18 cellular contexts compared by ENCODE assay signal in genomic region chr1:150020711-150021110, GRCh38.
"Had no signal": no experiment of that assay in that cellular context is flagged by ENCODE, and none has a peak within 500 bp of the region (broad histone marks: within the 10 kb centered on the region; RNA-seq: fewer than 3 reads in every experiment).

No MANE protein-coding gene starts in this region.

- H3K4me3 ChIP-seq: gastrocnemius medialis, heart right ventricle, prostate gland, suprapubic skin had no signal

- H3K36me3 ChIP-seq: gastrocnemius medialis, heart right ventricle, prostate gland, suprapubic skin had no signal

- H3K27ac ChIP-seq: heart right ventricle, prostate gland, suprapubic skin, VCaP had no signal

- H3K27ac Mint-ChIP-seq: activated CD4-positive, alpha-beta memory T cell treated with anti-CD3 and anti-CD28 coated beads, Interleukin-2, amount 10 ng/mL, durations not matched to agents 7 days and 5 days; activated T-cell treated with anti-CD3 and anti-CD28 coated beads, Interleukin-2, amount 50 U/mL, for 72 hours had no signal

- H3K4me3 Mint-ChIP-seq: activated CD4-positive, alpha-beta memory T cell treated with anti-CD3 and anti-CD28 coated beads, Interleukin-2, amount 10 ng/mL, durations not matched to agents 7 days and 5 days; activated naive CD8-positive, alpha-beta T cell treated with anti-CD3 and anti-CD28 coated beads for 36 hours; activated T-cell treated with anti-CD3 and anti-CD28 coated beads, Interleukin-2, amount 50 U/mL, for 72 hours; naive B cell had no signal

- ATAC-seq: activated T-cell treated with anti-CD3 and anti-CD28 coated beads, Interleukin-2, amount 50 U/mL, for 72 hours; heart right ventricle; sciatic nerve had no signal

- H3K9me3 Mint-ChIP-seq: activated CD4-positive, alpha-beta memory T cell treated with anti-CD3 and anti-CD28 coated beads, Interleukin-2, amount 10 ng/mL, durations not matched to agents 7 days and 5 days; activated naive CD8-positive, alpha-beta T cell treated with anti-CD3 and anti-CD28 coated beads for 36 hours; activated T-cell treated with anti-CD3 and anti-CD28 coated beads, Interleukin-2, amount 50 U/mL, for 72 hours; naive B cell had no signal

- H3K27me3 ChIP-seq: gastrocnemius medialis, suprapubic skin had no signal

- DNase-seq: activated CD4-positive, alpha-beta memory T cell treated with anti-CD3 and anti-CD28 coated beads, Interleukin-2, amount 10 ng/mL, durations not matched to agents 7 days and 5 days; activated gamma-delta T cell treated with Interleukin-2 at 50 U/mL for 16 hours; activated naive CD8-positive, alpha-beta T cell treated with anti-CD3 and anti-CD28 coated beads for 36 hours; activated T-cell treated with anti-CD3 and anti-CD28 coated beads, Interleukin-2, amount 50 U/mL, for 72 hours; anterior cingulate cortex; effector memory CD4-positive, alpha-beta T cell; gastrocnemius medialis; heart right ventricle; kidney; midbrain; naive B cell; stimulated activated CD4-positive, alpha-beta T cell treated with anti-CD3 and anti-CD28 coated beads, Interleukin-12 subunit alpha, Interleukin-12 subunit beta, amount 100 ng/mL, for 4 hours; stimulated activated naive CD4-positive, alpha-beta T cell treated with Interleukin-2 at 50 U/mL for 16 hours; T1000 had no signal

- H3K36me3 Mint-ChIP-seq: activated naive CD8-positive, alpha-beta T cell treated with anti-CD3 and anti-CD28 coated beads for 36 hours had no signal

- H3K9me3 ChIP-seq: gastrocnemius medialis, heart right ventricle, prostate gland, suprapubic skin had no signal

- H3K4me1 Mint-ChIP-seq: activated CD4-positive, alpha-beta memory T cell treated with anti-CD3 and anti-CD28 coated beads, Interleukin-2, amount 10 ng/mL, durations not matched to agents 7 days and 5 days; activated naive CD8-positive, alpha-beta T cell treated with anti-CD3 and anti-CD28 coated beads for 36 hours had no signal

- H3K4me1 ChIP-seq: prostate gland, suprapubic skin had no signal
